ENCODE assay signal across 22 cellular contexts in genomic region chr5:67154518-67155206, GRCh38. TPM values are rescaled to one million over a fixed set of nuclear protein-coding genes. Genes with fewer than 3 reads are reported as not detected.
A peak's percentile ranks its signal among the peaks of the same experiment; 100 is the strongest.
DNase-seq lines count a peak whose midpoint lies in the region; ATAC-seq and TF ChIP-seq lines count a peak whose summit lies in the region.
"Had no signal": no experiment of that assay in that cellular context is flagged by ENCODE, and none has a peak within 500 bp of the region (broad histone marks: within the 10 kb centered on the region; RNA-seq: fewer than 3 reads in every experiment).

No MANE protein-coding gene starts in this region.

- no peak overlapping the region for H3K4me3 ChIP-seq in left ventricle myocardium inferior
- H3K4me3 ChIP-seq in gastrocnemius medialis = no peak overlapping the region
- no peak overlapping the region for H3K4me3 ChIP-seq in PC-3 (ENCODE audit: low read length)
- H3K4me3 ChIP-seq: BLaER1, GM23338, MG63, tibial artery had no signal

- H3K9me3 ChIP-seq in left ventricle myocardium inferior (replicated peaks) (no peaks in the 10 kb centered on the region), gastrocnemius medialis (no peaks in the 10 kb centered on the region), PC-3 (ENCODE audit: low read length) (no peaks in the 10 kb centered on the region)
- H3K9me3 ChIP-seq: BLaER1, MG63, SK-N-SH, tibial artery had no signal

- no peak overlapping the region for H3K9ac ChIP-seq in PC-3 (ENCODE audit: low read length)
- H3K9ac ChIP-seq: BLaER1, SK-N-SH had no signal

- H3K79me2 ChIP-seq in PC-3 (ENCODE audit: low read length) = no peaks in the 10 kb centered on the region

- H3K27me3 ChIP-seq in left ventricle myocardium inferior (ENCODE audit: low read depth) (no peaks in the 10 kb centered on the region), gastrocnemius medialis (no peaks in the 10 kb centered on the region), PC-3 (ENCODE audit: low read length) (no peaks in the 10 kb centered on the region)
- H3K27me3 ChIP-seq: BLaER1, MG63, tibial artery had no signal

- DNase-seq in NCI-H1417 (lab: John Stamatoyannopoulos, UW) (peak in 2 of 3 experiments; percentile 1 to 82), NCI-H1417 treated with DMSO at 0.1 percent for 48 hours (lab: John Stamatoyannopoulos, UW) (no peak), NCI-H69 (lab: John Stamatoyannopoulos, UW) (peak; percentile 86), left ventricle myocardium inferior (no peak), gastrocnemius medialis (peak; percentile 71 to 90), GOT3 (lab: John Stamatoyannopoulos, UW) (no peak), PC-3 (no peak), occipital lobe (lab: John Stamatoyannopoulos, UW) (no peak)
- DNase-seq: 8988T; activated CD4-positive, alpha-beta T cell treated with anti-CD3 and anti-CD28 coated beads, Interleukin-2, amount 10 ng/mL, durations not matched to agents 7 days and 5 days; activated CD8-positive, alpha-beta memory T cell treated with anti-CD3 and anti-CD28 coated beads, Interleukin-2, amount 50 U/mL, for 4 hours; effector memory CD8-positive, alpha-beta T cell; MG63; NCI-H774; SK-N-SH; stimulated activated naive B cell treated with anti-CD40 and anti-IgM and Interleukin-4, amounts not matched to agents 10 μg/mL and 1 μg/mL and 100 μg/mL, for 72 hours; tibial artery had no signal

- TF ChIP-seq CTCF in left ventricle myocardium inferior (IDR thresholded peaks at IDR 0.05; ENCODE audit: borderline replicate concordance) (no peak), gastrocnemius medialis (IDR thresholded peaks at IDR 0.05 in 4 of 5, conservative IDR thresholded peaks at IDR 0.05 in 1 of 5) (no peak), PC-3 (conservative IDR thresholded peaks at IDR 0.05; ENCODE audit: low read depth, low read length) (no peak)

- TF ChIP-seq POLR2A in gastrocnemius medialis (IDR thresholded peaks at IDR 0.05) = peak in 1 of 2 donors; percentile 23

- H3K36me3 ChIP-seq in left ventricle myocardium inferior = peaks cover 68% of the 10 kb centered on the region
- peaks cover 0 to 19% of the 10 kb centered on the region in 2 donors for H3K36me3 ChIP-seq in gastrocnemius medialis
- H3K36me3 ChIP-seq in PC-3 (ENCODE audit: low read depth, low read length) = peaks cover 2% of the 10 kb centered on the region; the same call in 1 of the 2 replicates
- H3K36me3 ChIP-seq: MG63 had no signal

- intact Hi-C loops in left ventricle myocardium inferior (cut with micrococcal nuclease) (no loop called here), gastrocnemius medialis (cut with DNase I; ENCODE audit: low total_unique reads) (loop anchor here (2.0 to 5.0 kb wide), 4 partner anchors 57 to 342 kb away; no protein-coding TSS in a partner anchor), PC-3 (cut with micrococcal nuclease) (no loop called here)

- CTCF ChIA-PET in PC-3 (lab: Charles Lee) = no interaction called here

- no peaks in the 10 kb centered on the region for H4K20me1 ChIP-seq in PC-3 (ENCODE audit: low read length)
- H4K20me1 ChIP-seq: BLaER1 had no signal

- no peaks in the 10 kb centered on the region for H3F3A ChIP-seq in PC-3 (ENCODE audit: low read length, unreplicated experiment)

- H3K9me2 ChIP-seq in PC-3 (replicated peaks; ENCODE audit: low read length) = no peaks in the 10 kb centered on the region
- H3K9me2 ChIP-seq: SK-N-SH had no signal

- BruUV-seq in PC-3 (replicated peaks; lab: Mats Ljungman, UMichigan) = no TSS peak

- H2AFZ ChIP-seq in PC-3 (ENCODE audit: low read length) = no peak overlapping the region
- H2AFZ ChIP-seq: GM23338 had no signal

- H3K4me1 ChIP-seq in left ventricle myocardium inferior (peaks cover 23% of the 10 kb centered on the region), gastrocnemius medialis (peaks cover 17 to 19% of the 10 kb centered on the region in 2 donors), PC-3 (ENCODE audit: insufficient read depth, low read length) (peaks cover 8% of the 10 kb centered on the region)
- H3K4me1 ChIP-seq: tibial artery had no signal

- POLR2A ChIA-PET in PC-3 (lab: Charles Lee; ENCODE audit: unreplicated experiment) = no interaction called here

- H3K27ac ChIP-seq in left ventricle myocardium inferior (replicated peaks) (peak overlapping the region; percentile 73), gastrocnemius medialis (peak overlapping the region; percentile 76 to 86 (median 84)), PC-3 (ENCODE audit: low read length) (no peak overlapping the region)
- H3K27ac ChIP-seq: BLaER1, tibial artery had no signal

- in situ Hi-C loops in gastrocnemius medialis (cut with MboI; ENCODE audit: low sequenced_read_pairs in 4 of 4) = no loop called here

- ATAC-seq in gastrocnemius medialis (peak; percentile 96 to 97), PC-3 (no peak)
- ATAC-seq: effector memory CD8-positive, alpha-beta T cell; GM23338; stimulated activated naive B cell treated with anti-CD40 and anti-IgM and Interleukin-4, amounts not matched to agents 10 μg/mL and 1 μg/mL and 100 μg/mL, for 72 hours had no signal

- H3K4me2 ChIP-seq in PC-3 (ENCODE audit: low read length) = no peak overlapping the region
- H3K4me2 ChIP-seq: BLaER1, GM23338, SK-N-SH had no signal

RNA-seq across cellular contexts. Expression of gene CD180, which starts 41.9 kb away (rescaled TPM):
- total RNA-seq in left ventricle myocardium inferior (0.44 TPM), gastrocnemius medialis (under 1 TPM in 3 of 4 donors, not detected in 1; 0.10 to 0.56 (median 0.22) TPM), PC-3 (2014; rRNA removed) (not detected in 2 replicates), occipital lobe (0.47 TPM)
- total RNA-seq: fibroblast of lung, GM23338, neural crest cell, renal cortical epithelial cell had no signal

Comparison
In these comparisons a context has a peak if more than half of its experiments do, and no peak if none do; other contexts are left out.
1. DNase-seq: peak in NCI-H1417 (2 of 3), NCI-H69 (single experiment) and gastrocnemius medialis (2 of 2); none in NCI-H1417 treated with DMSO at 0.1 percent for 48 hours (single experiment), left ventricle myocardium inferior (single experiment), GOT3 (single experiment), PC-3 (single experiment) and occipital lobe (single experiment).